Comparison of ENCODE assay signal across 22 cellular contexts in the genomic region with DNA sequence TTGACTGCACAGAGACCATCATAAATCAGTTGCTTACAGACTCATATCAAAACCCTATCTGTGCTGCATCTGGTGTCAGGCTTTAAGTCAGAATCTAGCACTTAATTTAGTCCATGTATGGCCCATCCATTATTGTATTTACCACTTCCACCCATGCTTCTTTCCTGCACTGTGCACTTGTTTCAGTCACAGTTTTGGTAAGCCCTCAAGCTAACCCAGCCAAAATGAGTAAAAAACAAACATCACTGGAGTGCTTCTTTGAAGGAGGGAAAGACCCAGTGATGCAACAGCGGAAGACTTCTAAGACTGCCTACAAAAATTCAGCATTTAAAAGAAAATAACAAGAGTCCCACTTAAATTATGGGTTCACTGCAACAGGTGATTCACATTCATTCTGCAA.
"Had no signal": no experiment of that assay in that cellular context is flagged by ENCODE, and none has a peak within 500 bp of the region (broad histone marks: within the 10 kb centered on the region; RNA-seq: fewer than 3 reads in every experiment).

No MANE protein-coding gene starts in this region.

- ATAC-seq: natural killer cell; psoas muscle; right cardiac atrium; right lobe of liver; stimulated activated effector memory CD8-positive, alpha-beta T cell treated with anti-CD3 and anti-CD28 coated beads, Interleukin-12 subunit alpha, Interleukin-12 subunit beta, amount 100 ng/mL, for 72 hours; stimulated activated naive B cell treated with anti-CD40 and anti-IgM and Interleukin-4, amounts not matched to agents 10 μg/mL and 1 μg/mL and 100 μg/mL, for 72 hours had no signal

- H3K27ac ChIP-seq: neural progenitor cell, ovary, parathyroid adenoma, psoas muscle, right lobe of liver, sigmoid colon, stomach, thoracic aorta, tibial artery, transverse colon, vagina had no signal

- H3K4me3 ChIP-seq: neural progenitor cell, ovary, psoas muscle, right lobe of liver, sigmoid colon, stomach, thoracic aorta, tibial artery, transverse colon, vagina had no signal

- H3K36me3 ChIP-seq: neural progenitor cell, ovary, right lobe of liver, sigmoid colon, stomach, thoracic aorta, tibial artery, transverse colon, vagina had no signal

- H3K9me3 ChIP-seq: ovary, psoas muscle, right lobe of liver, stomach, thoracic aorta, tibial artery, vagina had no signal

- H3K4me1 ChIP-seq: parathyroid adenoma, psoas muscle, right lobe of liver, sigmoid colon, stomach, tibial artery, transverse colon, vagina had no signal

- FAIRE-seq: small intestine had no signal

- DNase-seq: natural killer cell; occipital lobe; ovary; psoas muscle; right cardiac atrium; right lobe of liver; sigmoid colon; small intestine; stimulated activated CD4-positive, alpha-beta T cell treated with anti-CD3 and anti-CD28 coated beads, Interleukin-15, amount 100 ng/mL, for 24 hours; stimulated activated CD4-positive, alpha-beta T cell treated with anti-CD3 and anti-CD28 coated beads, Interleukin-2, amount 100 ng/mL, for 24 hours; stimulated activated CD4-positive, alpha-beta T cell treated with anti-CD3 and anti-CD28 coated beads, Interleukin-2, amount 100 ng/mL, for 48 hours; stimulated activated CD4-positive, alpha-beta T cell treated with anti-CD3 and anti-CD28 coated beads, Interleukin-4, amount 100 ng/mL, for 24 hours; stimulated activated naive B cell treated with anti-CD40 and anti-IgM and Interleukin-4, amounts not matched to agents 10 μg/mL and 1 μg/mL and 100 μg/mL, for 72 hours; stimulated activated naive CD4-positive, alpha-beta T cell treated with Interleukin-2 at 50 U/mL for 16 hours; stomach; tibial artery; transverse colon had no signal

- H3K27me3 ChIP-seq: neural progenitor cell, ovary, right lobe of liver, sigmoid colon, stomach, tibial artery, transverse colon, vagina had no signal
